In genomic region chr20:62876826-62877728, GRCh38 we compare ENCODE assay signal across 1 cellular context.
TF ChIP-seq lines count a peak whose summit lies in the region.

No MANE protein-coding gene starts in this region.

TF ChIP-seq in HepG2, 621 proteins besides CTCF, POLR2A, EP300 and RAD21 (continued from another document and continues in another):
- no peak for TF ChIP-seq ZHX1 (CRISPR knock-in tag; IDR thresholded peaks at IDR 0.05; ENCODE audit: low read depth)
- peak; percentile 28 for TF ChIP-seq XRCC5 (optimal IDR thresholded peaks at IDR 0.05; ENCODE audit: low read length)
- no peak for TF ChIP-seq ZNF264 (CRISPR knock-in tag; IDR thresholded peaks at IDR 0.05)
- TF ChIP-seq RFX1 (IDR thresholded peaks at IDR 0.05): no peak
- no peak for TF ChIP-seq ZNF331 (CRISPR knock-in tag; IDR thresholded peaks at IDR 0.05)
- no peak for TF ChIP-seq SATB2 (CRISPR knock-in tag; IDR thresholded peaks at IDR 0.05)
- no peak for TF ChIP-seq NFRKB (IDR thresholded peaks at IDR 0.05)
- no peak for TF ChIP-seq TRAFD1 (CRISPR knock-in tag; IDR thresholded peaks at IDR 0.05; ENCODE audit: borderline replicate concordance)
- TF ChIP-seq NAIF1 (CRISPR knock-in tag; IDR thresholded peaks at IDR 0.05; ENCODE audit: borderline replicate concordance): no peak; the same call in 1 of the 2 replicates
- TF ChIP-seq ZNF280B (CRISPR knock-in tag; IDR thresholded peaks at IDR 0.05; ENCODE audit: borderline replicate concordance): no peak; the same call in 1 of the 2 replicates
- TF ChIP-seq SOX13 (IDR thresholded peaks at IDR 0.05): no peak
- TF ChIP-seq SOX13 (CRISPR knock-in tag; conservative IDR thresholded peaks at IDR 0.05 in 1 of 2, IDR thresholded peaks at IDR 0.05 in 1 of 2): no peak
- TF ChIP-seq MED1 (CRISPR knock-in tag; IDR thresholded peaks at IDR 0.05): no peak
- TF ChIP-seq IRX3 (CRISPR knock-in tag; IDR thresholded peaks at IDR 0.05; ENCODE audit: borderline replicate concordance, low read depth): no peak
- no peak for TF ChIP-seq TCF7 (IDR thresholded peaks at IDR 0.05; ENCODE audit: low read depth)
- no peak for TF ChIP-seq GATAD1 (CRISPR knock-in tag; IDR thresholded peaks at IDR 0.05)
- TF ChIP-seq ZNF382 (CRISPR knock-in tag; IDR thresholded peaks at IDR 0.05; ENCODE audit: borderline replicate concordance): no peak
- no peak for TF ChIP-seq MIER3 (CRISPR knock-in tag; IDR thresholded peaks at IDR 0.05; ENCODE audit: borderline replicate concordance)
- no peak for TF ChIP-seq NR2F1 (CRISPR knock-in tag; IDR thresholded peaks at IDR 0.05)
- no peak for TF ChIP-seq ZMYM2 (CRISPR knock-in tag; IDR thresholded peaks at IDR 0.05)
- no peak for TF ChIP-seq DPF2 (CRISPR knock-in tag; IDR thresholded peaks at IDR 0.05; ENCODE audit: borderline replicate concordance, low read depth)
- no peak for TF ChIP-seq DR1 (CRISPR knock-in tag; IDR thresholded peaks at IDR 0.05)
- no peak for TF ChIP-seq PLSCR1 (CRISPR knock-in tag; IDR thresholded peaks at IDR 0.05; ENCODE audit: borderline replicate concordance)
- no peak for TF ChIP-seq E2F1 (CRISPR knock-in tag; IDR thresholded peaks at IDR 0.05)
- peak; percentile 49; the same call in 1 of the 2 replicates for TF ChIP-seq UBTF (CRISPR knock-in tag; IDR thresholded peaks at IDR 0.05)
- no peak for TF ChIP-seq JARID2 (CRISPR knock-in tag; IDR thresholded peaks at IDR 0.05; ENCODE audit: insufficient replicate concordance)
- TF ChIP-seq TP53 (CRISPR knock-in tag; conservative IDR thresholded peaks at IDR 0.05): no peak
- TF ChIP-seq JDP2 (CRISPR knock-in tag; IDR thresholded peaks at IDR 0.05; ENCODE audit: borderline replicate concordance): no peak
- TF ChIP-seq ZNF530 (CRISPR knock-in tag; IDR thresholded peaks at IDR 0.05; ENCODE audit: low read depth): no peak
- peak; percentile 66; the same call in 1 of the 2 replicates for TF ChIP-seq ZBTB1 (CRISPR knock-in tag; IDR thresholded peaks at IDR 0.05; ENCODE audit: borderline replicate concordance)
- no peak for TF ChIP-seq PAX8 (CRISPR knock-in tag; IDR thresholded peaks at IDR 0.05; ENCODE audit: borderline replicate concordance)
- TF ChIP-seq HNF4G (IDR thresholded peaks at IDR 0.05; ENCODE audit: borderline replicate concordance, low read depth, low read length): peak; percentile 84
- peak; percentile 72; the same call in 1 of the 2 replicates for TF ChIP-seq HNF4G (CRISPR knock-in tag; IDR thresholded peaks at IDR 0.05; ENCODE audit: borderline replicate concordance, low read depth)
- no peak for TF ChIP-seq ZNF782 (CRISPR knock-in tag; IDR thresholded peaks at IDR 0.05; ENCODE audit: borderline replicate concordance)
- no peak for TF ChIP-seq ZNF777 (CRISPR knock-in tag; IDR thresholded peaks at IDR 0.05)
- TF ChIP-seq NR2F2 (IDR thresholded peaks at IDR 0.05; ENCODE audit: borderline replicate concordance, low read depth): no peak
- TF ChIP-seq GPN1 (CRISPR knock-in tag; IDR thresholded peaks at IDR 0.05; ENCODE audit: borderline replicate concordance): 0 out of 2 replicates have a peak, but pooled peaks have one; percentile 47
- TF ChIP-seq SP2 (CRISPR knock-in tag; IDR thresholded peaks at IDR 0.05): no peak
- TF ChIP-seq CSRNP2 (CRISPR knock-in tag; conservative IDR thresholded peaks at IDR 0.05; ENCODE audit: low read depth): no peak
- TF ChIP-seq ZNF354B (CRISPR knock-in tag; IDR thresholded peaks at IDR 0.05): no peak
- TF ChIP-seq MXI1 (IDR thresholded peaks at IDR 0.05; ENCODE audit: borderline replicate concordance, low read depth, low read length): no peak
- TF ChIP-seq NKX3-1 (CRISPR knock-in tag; IDR thresholded peaks at IDR 0.05): no peak
- TF ChIP-seq SRSF9 (IDR thresholded peaks at IDR 0.05; ENCODE audit: borderline replicate concordance, insufficient read depth, low read depth, low read length, poor library complexity, severe bottlenecking): no peak
- no peak for TF ChIP-seq MYNN (CRISPR knock-in tag; IDR thresholded peaks at IDR 0.05; ENCODE audit: low read depth)
- TF ChIP-seq ZNF773 (CRISPR knock-in tag; IDR thresholded peaks at IDR 0.05; ENCODE audit: borderline replicate concordance): no peak
- no peak for TF ChIP-seq THRA (CRISPR knock-in tag; IDR thresholded peaks at IDR 0.05; ENCODE audit: borderline replicate concordance)
- TF ChIP-seq PRPF4 (IDR thresholded peaks at IDR 0.05; ENCODE audit: low read depth, low read length, poor library complexity, severe bottlenecking): no peak
- no peak for TF ChIP-seq ZNF839 (CRISPR knock-in tag; IDR thresholded peaks at IDR 0.05; ENCODE audit: borderline replicate concordance)
- TF ChIP-seq BCL6 (CRISPR knock-in tag; IDR thresholded peaks at IDR 0.05): no peak
- no peak for TF ChIP-seq ZNF703 (CRISPR knock-in tag; IDR thresholded peaks at IDR 0.05; ENCODE audit: borderline replicate concordance)
- no peak for TF ChIP-seq JUND (CRISPR knock-in tag; IDR thresholded peaks at IDR 0.05)
- TF ChIP-seq ATF5 (CRISPR knock-in tag; IDR thresholded peaks at IDR 0.05; ENCODE audit: low read depth): no peak
- no peak for TF ChIP-seq ZNF362 (CRISPR knock-in tag; IDR thresholded peaks at IDR 0.05; ENCODE audit: borderline replicate concordance)
- no peak for TF ChIP-seq MZF1 (CRISPR knock-in tag; IDR thresholded peaks at IDR 0.05; ENCODE audit: borderline replicate concordance)
- peak; percentile 30 for TF ChIP-seq PTBP1 (IDR thresholded peaks at IDR 0.05; ENCODE audit: low read depth, low read length, poor library complexity, severe bottlenecking)
- no peak; the same call in 1 of the 2 replicates for TF ChIP-seq SPEN (CRISPR knock-in tag; IDR thresholded peaks at IDR 0.05; ENCODE audit: low read depth)
- no peak for TF ChIP-seq ZNF253 (CRISPR knock-in tag; IDR thresholded peaks at IDR 0.05; ENCODE audit: borderline replicate concordance)
- TF ChIP-seq FLYWCH1 (CRISPR knock-in tag; IDR thresholded peaks at IDR 0.05): no peak
- TF ChIP-seq RFXANK (CRISPR knock-in tag; IDR thresholded peaks at IDR 0.05): no peak
- no peak for TF ChIP-seq ZSCAN29 (CRISPR knock-in tag; conservative IDR thresholded peaks at IDR 0.05)
- no peak for TF ChIP-seq TBP (CRISPR knock-in tag; IDR thresholded peaks at IDR 0.05)
